16 cellular contexts compared by ENCODE assay signal in the genomic region with DNA sequence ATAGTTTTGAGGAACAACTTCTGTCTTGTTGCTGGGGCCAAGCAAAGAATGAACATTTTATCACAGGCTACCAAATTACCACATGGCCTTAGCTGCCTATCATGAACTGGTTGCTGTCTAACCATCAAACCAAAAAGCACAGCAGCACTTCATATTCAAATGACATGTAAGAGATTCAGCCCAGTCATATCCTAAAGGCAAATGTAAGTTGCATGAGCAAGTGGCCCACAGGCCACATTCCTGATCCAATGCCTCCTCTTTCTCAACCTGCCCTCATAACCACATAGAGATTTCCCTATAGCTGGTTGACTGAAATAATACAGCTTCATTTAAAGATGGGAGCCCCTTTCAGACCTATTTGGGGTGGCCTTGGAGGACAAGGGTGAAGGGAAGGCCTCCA.
DNase-seq lines count a peak whose midpoint lies in the region; TF ChIP-seq lines count a peak whose summit lies in the region.
"Had no signal": no experiment of that assay in that cellular context is flagged by ENCODE, and none has a peak within 500 bp of the region (broad histone marks: within the 10 kb centered on the region; RNA-seq: fewer than 3 reads in every experiment).

No MANE protein-coding gene starts in this region.

- no peak overlapping the region for H2AFZ ChIP-seq in neural progenitor cell (replicated peaks)
- H2AFZ ChIP-seq: GM23338 had no signal

- intact Hi-C loops in testis (cut with DNase I; ENCODE audit: low total_unique reads) = no loop called here

- no peaks in the 10 kb centered on the region for H3K9me3 Mint-ChIP-seq in neural progenitor cell
- H3K9me3 Mint-ChIP-seq: CD4-positive, alpha-beta memory T cell; GM23338 had no signal

- no peaks in the 10 kb centered on the region for H3K4me1 ChIP-seq in neural progenitor cell
- no peaks in the 10 kb centered on the region for H3K4me1 ChIP-seq in testis
- H3K4me1 ChIP-seq: BLaER1 had no signal

- H3K9me3 ChIP-seq in neural progenitor cell (ENCODE audit: low read depth) (no peaks in the 10 kb centered on the region), testis (no peaks in the 10 kb centered on the region)
- H3K9me3 ChIP-seq: BLaER1 had no signal

- H3F3A ChIP-seq in neural progenitor cell (ENCODE audit: low read depth) = no peaks in the 10 kb centered on the region

- H3K36me3 ChIP-seq in neural progenitor cell = no peaks in the 10 kb centered on the region
- no peaks in the 10 kb centered on the region for H3K36me3 ChIP-seq in testis (ENCODE audit: low read depth, missing control alignments)
- H3K36me3 ChIP-seq: BLaER1 had no signal

- TF ChIP-seq CTCF in epithelial cell of esophagus (IDR thresholded peaks at IDR 0.05; ENCODE audit: insufficient read depth, low read depth, low read length, missing control alignments) (no peak), neural progenitor cell (IDR thresholded peaks at IDR 0.05) (no peak), coronary artery (IDR thresholded peaks at IDR 0.05) (no peak), testis (IDR thresholded peaks at IDR 0.05) (no peak)

- H4K20me1 ChIP-seq in neural progenitor cell (ENCODE audit: low read depth) = no peaks in the 10 kb centered on the region
- H4K20me1 ChIP-seq: BLaER1 had no signal

- H3K27ac ChIP-seq in neural progenitor cell (no peak overlapping the region), coronary artery (no peak overlapping the region), testis (no peak overlapping the region)
- H3K27ac ChIP-seq: BLaER1 had no signal

- no peaks in the 10 kb centered on the region for H3K79me2 ChIP-seq in neural progenitor cell (ENCODE audit: low read depth)

- no peak overlapping the region for H3K27ac Mint-ChIP-seq in neural progenitor cell
- H3K27ac Mint-ChIP-seq: CD14-positive monocyte; CD4-positive, alpha-beta memory T cell; GM23338; IgD-negative memory B cell had no signal

- no peak overlapping the region for H3K4me3 Mint-ChIP-seq in neural progenitor cell
- H3K4me3 Mint-ChIP-seq: CD14-positive monocyte; CD4-positive, alpha-beta memory T cell; GM23338; IgD-negative memory B cell had no signal

- H3K36me3 Mint-ChIP-seq in neural progenitor cell = no peaks in the 10 kb centered on the region
- H3K36me3 Mint-ChIP-seq: CD14-positive monocyte; CD4-positive, alpha-beta memory T cell; IgD-negative memory B cell had no signal

- no peak overlapping the region for H3K4me2 ChIP-seq in neural progenitor cell
- H3K4me2 ChIP-seq: BLaER1, GM23338 had no signal

- H3K4me1 Mint-ChIP-seq in neural progenitor cell = no peaks in the 10 kb centered on the region
- H3K4me1 Mint-ChIP-seq: CD14-positive monocyte; CD4-positive, alpha-beta memory T cell; GM23338; IgD-negative memory B cell had no signal

- DNase-seq in EL = peak; percentile 42
- DNase-seq in M059J (ENCODE audit: low read depth) = peak; percentile 18
- DNase-seq in epithelial cell of esophagus (ENCODE audit: low read depth) = peak; percentile 19
- DNase-seq in neural progenitor cell (ENCODE audit: low spot score) = no peak
- DNase-seq in coronary artery (ENCODE audit: low spot score) = no peak
- no peak for DNase-seq in testis
- DNase-seq in stimulated activated CD4-positive, alpha-beta T cell treated with anti-CD3 and anti-CD28 coated beads, Interleukin-1b, Interleukin-23, amount 100 ng/mL, for 48 hours = no peak
- DNase-seq: 8988T; CD4-positive, alpha-beta memory T cell; DMS79 treated with DMSO at 0.1 percent for 48 hours; GDM1; H7 had no signal

- H3K27me3 Mint-ChIP-seq in neural progenitor cell (ENCODE audit: insufficient read depth, low read depth) = no peaks in the 10 kb centered on the region
- H3K27me3 Mint-ChIP-seq: IgD-negative memory B cell had no signal

- no peak overlapping the region for H3K9ac ChIP-seq in neural progenitor cell
- H3K9ac ChIP-seq: BLaER1 had no signal

- H3K27me3 ChIP-seq in neural progenitor cell (no peaks in the 10 kb centered on the region), testis (no peaks in the 10 kb centered on the region)
- H3K27me3 ChIP-seq: BLaER1 had no signal

- TF ChIP-seq POLR2A in testis (IDR thresholded peaks at IDR 0.05) = no peak

- H3K4me3 ChIP-seq in epithelial cell of esophagus (ENCODE audit: low read length) = no peak overlapping the region
- H3K4me3 ChIP-seq in neural progenitor cell = no peak overlapping the region
- H3K4me3 ChIP-seq in coronary artery = no peak overlapping the region
- no peak overlapping the region for H3K4me3 ChIP-seq in testis
- H3K4me3 ChIP-seq: BLaER1, GM23338 had no signal

Comparison
In these comparisons a context has a peak if more than half of its experiments do, and no peak if none do; other contexts are left out.
1. DNase-seq: peak in EL (single experiment), M059J (single experiment) and epithelial cell of esophagus (single experiment); none in neural progenitor cell (single experiment), coronary artery (single experiment), testis (single experiment) and stimulated activated CD4-positive, alpha-beta T cell treated with anti-CD3 and anti-CD28 coated beads, Interleukin-1b, Interleukin-23, amount 100 ng/mL, for 48 hours (single experiment).